Comparison of ENCODE assay signal across 18 cellular contexts in genomic region chr11:69381681-69382130, GRCh38.
DNase-seq lines count a peak whose midpoint lies in the region; ATAC-seq, FAIRE-seq and TF ChIP-seq lines count a peak whose summit lies in the region.
"Had no signal": no experiment of that assay in that cellular context is flagged by ENCODE, and none has a peak within 500 bp of the region (broad histone marks: within the 10 kb centered on the region; RNA-seq: fewer than 3 reads in every experiment).

No MANE protein-coding gene starts in this region.

- no peak overlapping the region for H2AK5ac ChIP-seq in H1 (ENCODE audit: low read depth, low read length)

- H3K23me2 ChIP-seq in H1 (ENCODE audit: low read depth, low read length), result no peaks in the 10 kb centered on the region

- BruUV-seq in PC-9 (replicated peaks; lab: Mats Ljungman, UMichigan), result TSS peak; percentile 91

- H3K14ac ChIP-seq in H1 (ENCODE audit: insufficient read length), result no peak overlapping the region

- POLR2A ChIA-PET in PC-9 (lab: Charles Lee; ENCODE audit: unreplicated experiment) (interaction anchor here (0.5 to 0.9 kb wide), 5 partner anchors 21 to 258 kb away, joined by 3 to 11 read pairs (median 4); partner anchors contain the start of gene MYEOV), H1 (lab: Charles Lee; ENCODE audit: partially characterized antibody) (interaction anchor here (1.3 to 1.5 kb wide), 3 partner anchors 10 to 257 kb away, joined by 3 to 4 read pairs (median 4); no protein-coding TSS in a partner anchor)

- no peak overlapping the region for H3K56ac ChIP-seq in H1 (replicated peaks; ENCODE audit: insufficient read length, low read depth, low read length)

- WGBS in H1 (ENCODE audit: extremely low coverage in 1 of 2, insufficient coverage in 1 of 2, insufficient read length in 1 of 2, insufficient replicate concordance in 2 of 2, low coverage in 1 of 2, low lambda C conversion rate in 2 of 2, missing lambda C conversion rate in 1 of 2), 2 experiments, result 94% methylated on average over 15 of the region's 17 CpGs; no CpG with 5 or more reads in 1 of the 2 experiments
- 80 to 89% (median 84%) methylated on average over 15 to 17 of the region's 17 CpGs for WGBS in spleen, 5 donors

- H3K27me3 ChIP-seq in HL-60 (ENCODE audit: insufficient read depth, poor library complexity, severe bottlenecking), result no peaks in the 10 kb centered on the region
- H3K27me3 ChIP-seq in PC-9 (ENCODE audit: insufficient read depth, low read depth), result no peaks in the 10 kb centered on the region
- H3K27me3 ChIP-seq in H1 (replicated peaks in 1 of 4; ENCODE audit: control insufficient read depth in 3 of 4, extremely low read depth in 1 of 4, insufficient read depth in 3 of 4, low read length in 3 of 4), result no peaks in the 10 kb centered on the region
- no peaks in the 10 kb centered on the region for H3K27me3 ChIP-seq in spleen (replicated peaks in 1 of 7)
- H3K27me3 ChIP-seq: BLaER1 treated with 17β-estradiol and CSF1 and Interleukin-3, amounts not matched to agents 10 nM and 100 nM; brain microvascular endothelial cell; thyroid gland had no signal

- no peaks in the 10 kb centered on the region for H3K79me2 ChIP-seq in PC-9 (ENCODE audit: low read depth)
- no peaks in the 10 kb centered on the region for H3K79me2 ChIP-seq in H1 (ENCODE audit: control insufficient read depth in 1 of 2, insufficient read depth in 2 of 2, low read length in 2 of 2)

- TF ChIP-seq POLR2A in H1 (IDR thresholded peaks at IDR 0.05; ENCODE audit: control extremely low read depth in 1 of 2, low read depth in 2 of 2, low read length in 2 of 2), result no peak
- TF ChIP-seq POLR2A in spleen (IDR thresholded peaks at IDR 0.05), result no peak

- H4K8ac ChIP-seq in H1 (ENCODE audit: extremely low read depth, insufficient read depth, low read length), result no peak overlapping the region; the same call in 1 of the 2 replicates

- peak overlapping the region; percentile 90; the same call in 1 of the 2 replicates for H2BK12ac ChIP-seq in H1 (ENCODE audit: low read depth, low read length)

- H2BK5ac ChIP-seq in H1 (ENCODE audit: low read depth, low read length), result 0 out of 2 replicates have a peak overlapping the region, but pooled peaks have one; percentile 24

- intact Hi-C loops in PC-9 (cut with micrococcal nuclease; ENCODE audit: unreplicated experiment) (loop anchor here (1.0 to 5.0 kb wide), 7 partner anchors 39 to 279 kb away; no protein-coding TSS in a partner anchor), spleen (cut with DNase I; ENCODE audit: low total_unique reads) (no loop called here)

- peak overlapping the region; percentile 56 for H3K27ac ChIP-seq in HL-60 (replicated peaks)
- peak overlapping the region; percentile 59 for H3K27ac ChIP-seq in PC-9
- H3K27ac ChIP-seq in H1 (ENCODE audit: low read depth, low read length), result no peak overlapping the region
- peak overlapping the region in 1 of 8 donors; percentile 56 for H3K27ac ChIP-seq in spleen
- H3K27ac ChIP-seq: brain microvascular endothelial cell, epithelial cell of prostate, gastrocnemius medialis, thyroid gland had no signal

- H3K4me2 ChIP-seq in PC-9, result peak overlapping the region; percentile 70
- H3K4me2 ChIP-seq in H1 (ENCODE audit: insufficient read depth in 1 of 2, low read depth in 2 of 2, low read length in 2 of 2), result no peak overlapping the region

- H3K4me3 ChIP-seq in HL-60 (replicated peaks; ENCODE audit: insufficient read depth, low read length), result no peak overlapping the region
- peak overlapping the region; percentile 43; the same call in 1 of the 2 replicates for H3K4me3 ChIP-seq in PC-9
- no peak overlapping the region for H3K4me3 ChIP-seq in H1 (ENCODE audit: extremely low read depth in 1 of 4, insufficient read depth in 2 of 4, low read depth in 3 of 4, low read length in 4 of 4)
- peak overlapping the region in 1 of 8 donors; percentile 41 for H3K4me3 ChIP-seq in spleen
- H3K4me3 ChIP-seq: BLaER1 treated with 17β-estradiol and CSF1 and Interleukin-3, amounts not matched to agents 10 nM and 100 nM; gastrocnemius medialis; thyroid gland had no signal

- no peak for ATAC-seq in GM18907 (IDR thresholded peaks at IDR 0.05; ENCODE audit: unreplicated experiment)
- ATAC-seq in GM19023 (IDR thresholded peaks at IDR 0.05; ENCODE audit: unreplicated experiment), result no peak
- ATAC-seq in GM21529 (IDR thresholded peaks at IDR 0.05; ENCODE audit: unreplicated experiment), result no peak

- FAIRE-seq in H1 (lab: Jason Lieb, UNC), result no peak

- peaks cover 30% of the 10 kb centered on the region for H3K4me1 ChIP-seq in PC-9 (replicated peaks; ENCODE audit: insufficient read depth)
- H3K4me1 ChIP-seq in H1 (replicated peaks in 1 of 4; ENCODE audit: control insufficient read depth in 3 of 4, insufficient read depth in 4 of 4, low read length in 3 of 4), result peaks cover 0 to 7% (median 0%) of the 10 kb centered on the region in 4 experiments; a peak in 2 of 7 replicates
- peaks cover 0 to 6% (median 0%) of the 10 kb centered on the region in 6 donors for H3K4me1 ChIP-seq in spleen
- H3K4me1 ChIP-seq: gastrocnemius medialis, thyroid gland had no signal

- TF ChIP-seq EP300 in H1 (IDR thresholded peaks at IDR 0.05; ENCODE audit: borderline replicate concordance in 1 of 2, low read depth in 2 of 2, low read length in 2 of 2), result no peak

- CTCF ChIA-PET in PC-9 (lab: Charles Lee), result interaction anchor here (0.8 kb wide), 1 partner anchor 250 kb away, joined by 4 read pairs; no protein-coding TSS in a partner anchor
- CTCF ChIA-PET in H1 (lab: Charles Lee; ENCODE audit: partially characterized antibody), result interaction anchor here (3.1 kb wide), 1 partner anchor 89 kb away, joined by 13 read pairs; no protein-coding TSS in a partner anchor

- H2AFZ ChIP-seq in PC-9 (no peak overlapping the region), H1 (ENCODE audit: low read length) (no peak overlapping the region)

- H3K23ac ChIP-seq in H1 (ENCODE audit: insufficient read length), result no peak overlapping the region

- TF ChIP-seq CTCF in HL-60 (IDR thresholded peaks at IDR 0.05; ENCODE audit: insufficient read depth, low read length) (no peak), PC-9 (conservative IDR thresholded peaks at IDR 0.05) (no peak), H1 (IDR thresholded peaks at IDR 0.05; ENCODE audit: control extremely low read depth in 1 of 3, insufficient read depth in 1 of 3, low read depth in 1 of 3, low read length in 3 of 3) (no peak), spleen (IDR thresholded peaks at IDR 0.05 in 8 of 11, conservative IDR thresholded peaks at IDR 0.05 in 3 of 11) (no peak)

- no peaks in the 10 kb centered on the region for H3K9me2 ChIP-seq in PC-9 (ENCODE audit: insufficient read depth)

- H2BK120ac ChIP-seq in H1 (replicated peaks; ENCODE audit: low read depth, low read length), result no peak overlapping the region

- no peak overlapping the region for H2BK15ac ChIP-seq in H1 (ENCODE audit: low read length)

- peaks cover 3% of the 10 kb centered on the region; the same call in 1 of the 2 replicates for H3K36me3 ChIP-seq in PC-9 (ENCODE audit: low read depth)
- H3K36me3 ChIP-seq in H1 (ENCODE audit: control insufficient read depth in 2 of 4, insufficient read depth in 4 of 4, low read length in 3 of 4), result no peaks in the 10 kb centered on the region
- H3K36me3 ChIP-seq in spleen, result no peaks in the 10 kb centered on the region
- H3K36me3 ChIP-seq: BLaER1 treated with 17β-estradiol and CSF1 and Interleukin-3, amounts not matched to agents 10 nM and 100 nM; brain microvascular endothelial cell; gastrocnemius medialis; thyroid gland had no signal

- H3F3A ChIP-seq in PC-9 (ENCODE audit: insufficient read depth, low read depth), result peaks cover 61% of the 10 kb centered on the region

- no peak overlapping the region for H3K4ac ChIP-seq in H1 (replicated peaks; ENCODE audit: insufficient read length, low read depth, low read length)

- no peak overlapping the region for H4K5ac ChIP-seq in H1 (ENCODE audit: insufficient read length, low read depth, low read length)

- peaks cover 2% of the 10 kb centered on the region; the same call in 1 of the 2 replicates for H3K9me3 ChIP-seq in PC-9 (ENCODE audit: insufficient read depth, low read depth)
- no peaks in the 10 kb centered on the region; a peak in 1 of 4 replicates for H3K9me3 ChIP-seq in H1 (ENCODE audit: insufficient read depth in 2 of 2, low read depth in 1 of 2, low read length in 1 of 2)
- no peaks in the 10 kb centered on the region for H3K9me3 ChIP-seq in spleen
- H3K9me3 ChIP-seq: gastrocnemius medialis, thyroid gland had no signal

- no peak overlapping the region for H2BK20ac ChIP-seq in H1 (ENCODE audit: low read length)

- H4K91ac ChIP-seq in H1 (replicated peaks; ENCODE audit: insufficient read length, low read length), result peak overlapping the region; percentile 56

- TF ChIP-seq RAD21 in H1 (IDR thresholded peaks at IDR 0.05 in 1 of 2, conservative IDR thresholded peaks at IDR 0.05 in 1 of 2; ENCODE audit: low read depth in 2 of 2, low read length in 2 of 2), result no peak

- H4K20me1 ChIP-seq in PC-9 (ENCODE audit: insufficient read depth) (no peaks in the 10 kb centered on the region), H1 (replicated peaks in 1 of 2; ENCODE audit: control insufficient read depth in 1 of 2, insufficient read depth in 2 of 2, low read length in 2 of 2) (no peaks in the 10 kb centered on the region)
- H4K20me1 ChIP-seq: BLaER1 treated with 17β-estradiol and CSF1 and Interleukin-3, amounts not matched to agents 10 nM and 100 nM had no signal

- H3K9ac ChIP-seq in H1 (replicated peaks in 1 of 4; ENCODE audit: extremely low read depth in 1 of 4, low read depth in 3 of 4, low read length in 3 of 4), result no peak overlapping the region
- H3K9ac ChIP-seq: BLaER1 treated with 17β-estradiol and CSF1 and Interleukin-3, amounts not matched to agents 10 nM and 100 nM had no signal

- H3K18ac ChIP-seq in H1 (ENCODE audit: extremely low read depth, low read length), result no peak overlapping the region

- H3K79me1 ChIP-seq in H1 (ENCODE audit: low read depth, low read length), result no peaks in the 10 kb centered on the region

- DNase-seq in HL-60 (ENCODE audit: low read depth in 1 of 2, low spot score in 1 of 2) (no peak), PC-9 (no peak), H1 (ENCODE audit: low read depth in 1 of 2, low spot score in 2 of 2) (no peak), spleen (peak; percentile 72)
- DNase-seq: activated CD4-positive, alpha-beta T cell treated with anti-CD3 and anti-CD28 coated beads for 4 hours; activated CD8-positive, alpha-beta memory T cell treated with anti-CD3 and anti-CD28 coated beads, Interleukin-2, amount 50 U/mL, for 48 hours; brain microvascular endothelial cell; dermis blood vessel endothelial cell; DMS 273 treated with DMSO at 0.1 percent for 48 hours; NCI-H345; occipital lobe; thyroid gland had no signal

TF ChIP-seq in H1, 55 proteins besides CTCF, POLR2A, EP300 and RAD21 (continues in another document):
- TF ChIP-seq CBX5 (IDR thresholded peaks at IDR 0.05; ENCODE audit: low read depth, low read length) (no peak), TBP (IDR thresholded peaks at IDR 0.05; ENCODE audit: low read depth, low read length) (no peak), ZNF274 (IDR thresholded peaks at IDR 0.05; ENCODE audit: borderline replicate concordance, extremely low read depth, low read length) (no peak), POLR2AphosphoS5 (IDR thresholded peaks at IDR 0.05; ENCODE audit: low read depth, low read length) (no peak), JUND (IDR thresholded peaks at IDR 0.05; ENCODE audit: low read length) (no peak)
